ENCODE assay signal across 7 cellular contexts in genomic region chr17:40818733-40819527, GRCh38. TPM values are rescaled to one million over a fixed set of nuclear protein-coding genes. Genes with fewer than 3 reads are reported as not detected.
DNase-seq lines count a peak whose midpoint lies in the region; ATAC-seq and TF ChIP-seq lines count a peak whose summit lies in the region.

No MANE protein-coding gene starts in this region.

- H3K27ac Mint-ChIP-seq in activated B cell treated with CpG ODN at 0.5 μM for 24 hours, result peak overlapping the region; percentile 83

- DNase-seq in NCI-H2227 (lab: John Stamatoyannopoulos, UW; ENCODE audit: unreplicated experiment) (peak; percentile 87), activated B cell treated with CpG ODN at 0.5 μM for 24 hours (peak; percentile 79), cardiac fibroblast (ENCODE audit: low read depth in 2 of 2) (peak; percentile 83 to 88), islet precursor cell (peak; percentile 94)
- peak; percentile 78 for DNase-seq in stimulated activated CD4-positive, alpha-beta T cell treated with anti-CD3 and anti-CD28 coated beads, Interleukin-12 subunit alpha, Interleukin-12 subunit beta, amount 100 ng/mL, for 4 hours

- ATAC-seq in GM18517 (IDR thresholded peaks at IDR 0.05; ENCODE audit: unreplicated experiment) (peak; percentile 73), HG03060 (IDR thresholded peaks at IDR 0.05; ENCODE audit: low read depth, unreplicated experiment) (peak; percentile 46), activated B cell treated with CpG ODN at 0.5 μM for 24 hours (ENCODE audit: low read depth) (peak; percentile 89)

- POLR2A ChIA-PET in activated B cell treated with CpG ODN at 0.5 μM for 24 hours (lab: Charles Lee), result interaction anchor here (0.6 to 3.5 kb wide), 17 partner anchors 13 to 870 kb away, joined by 3 to 25 read pairs (median 4); partner anchors contain the start of genes EIF1 and SMARCE1

- peaks cover 10% of the 10 kb centered on the region for H3K4me1 Mint-ChIP-seq in activated B cell treated with CpG ODN at 0.5 μM for 24 hours

- peak overlapping the region; percentile 57 to 62 for H3K4me3 ChIP-seq in cardiac fibroblast (replicated peaks in 1 of 2; ENCODE audit: low read depth in 2 of 2, low read length in 2 of 2)

- intact Hi-C loops in activated B cell treated with CpG ODN at 0.5 μM for 24 hours (cut with micrococcal nuclease), result loop anchor here (1.0 to 10.0 kb wide), 5 partner anchors 171 to 870 kb away; partner anchors contain the start of gene TOP2A

- peaks cover 33% of the 10 kb centered on the region for H3K36me3 Mint-ChIP-seq in activated B cell treated with CpG ODN at 0.5 μM for 24 hours (ENCODE audit: low read depth)

- CTCF ChIA-PET in activated B cell treated with CpG ODN at 0.5 μM for 24 hours (lab: Charles Lee), result interaction anchor here (0.9 to 1.5 kb wide), 6 partner anchors 15 to 849 kb away, joined by 3 to 5 read pairs (median 4); no protein-coding TSS in a partner anchor

- H3K9me3 Mint-ChIP-seq in activated B cell treated with CpG ODN at 0.5 μM for 24 hours, result peaks cover 8% of the 10 kb centered on the region

- peaks cover 14% of the 10 kb centered on the region for H3K27me3 Mint-ChIP-seq in activated B cell treated with CpG ODN at 0.5 μM for 24 hours

- H3K4me3 Mint-ChIP-seq in activated B cell treated with CpG ODN at 0.5 μM for 24 hours, result peak overlapping the region; percentile 87

- TF ChIP-seq CTCF in activated B cell treated with CpG ODN at 0.5 μM for 24 hours (IDR thresholded peaks at IDR 0.05) (no peak), cardiac fibroblast (IDR thresholded peaks at IDR 0.05; ENCODE audit: low read depth, low read length) (no peak)

RNA-seq across cellular contexts. Expression of gene KRT10, which starts 3.5 kb away (rescaled TPM):
- 40.7 and 46.7 TPM in 2 replicates for total RNA-seq in activated B cell treated with CpG ODN at 0.5 μM for 24 hours

RNA-seq across cellular contexts. Expression of gene KRT28, which starts 19.2 kb away (rescaled TPM):
- total RNA-seq in activated B cell treated with CpG ODN at 0.5 μM for 24 hours, result not detected in 2 replicates

RNA-seq across cellular contexts. Expression of gene KRT27, which starts 36.6 kb away (rescaled TPM):
- total RNA-seq in activated B cell treated with CpG ODN at 0.5 μM for 24 hours, result not detected in 2 replicates

RNA-seq across cellular contexts. Expression of gene KRT26, which starts 46.9 kb away (rescaled TPM):
- not detected in 2 replicates for total RNA-seq in activated B cell treated with CpG ODN at 0.5 μM for 24 hours

RNA-seq across cellular contexts. Expression of gene KRT12, which starts 48.1 kb away (rescaled TPM):
- total RNA-seq in activated B cell treated with CpG ODN at 0.5 μM for 24 hours, result not detected in 2 replicates

Comparison
In these comparisons a context has a peak if more than half of its experiments do, and no peak if none do; other contexts are left out.
1. Peak in every context shown above with its lines: DNase-seq, ATAC-seq and H3K4me3 ChIP-seq.